In the genomic region with DNA sequence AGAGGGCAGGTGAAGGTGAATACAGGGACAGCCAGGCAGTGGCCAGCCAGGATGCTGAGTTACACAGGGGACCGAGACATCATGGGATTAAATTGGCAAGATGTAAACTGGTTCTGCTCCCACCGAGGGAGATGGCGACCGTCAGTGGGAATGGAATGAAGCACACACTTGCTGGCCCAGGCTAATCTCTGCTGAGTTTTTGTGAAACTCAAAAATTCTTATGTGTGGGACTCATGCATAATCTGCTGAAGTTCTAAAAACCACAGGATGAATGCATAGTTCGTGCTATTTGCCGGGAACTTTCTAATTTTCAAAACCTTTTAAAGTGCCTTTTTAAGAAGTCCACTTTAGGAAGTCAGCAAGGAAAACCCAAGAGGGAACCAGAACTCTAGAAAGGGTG, we compare ENCODE assay signal across 25 cellular contexts.
DNase-seq lines count a peak whose midpoint lies in the region; ATAC-seq, FAIRE-seq and TF ChIP-seq lines count a peak whose summit lies in the region.
"Had no signal": no experiment of that assay in that cellular context is flagged by ENCODE, and none has a peak within 500 bp of the region (broad histone marks: within the 10 kb centered on the region; RNA-seq: fewer than 3 reads in every experiment).

No MANE protein-coding gene starts in this region.

- H2BK15ac ChIP-seq in H9 (ENCODE audit: low read depth, low read length), result no peak overlapping the region

- no peak overlapping the region for H2AK5ac ChIP-seq in H9 (ENCODE audit: insufficient read length, low read length)

- H4K91ac ChIP-seq in H9 (ENCODE audit: insufficient read length, low read depth, low read length), result no peak overlapping the region

- H3K27me3 ChIP-seq in ACC112 (ENCODE audit: insufficient read depth, low read length) (no peaks in the 10 kb centered on the region), H9 (ENCODE audit: insufficient read depth, low read length) (no peaks in the 10 kb centered on the region)
- H3K27me3 ChIP-seq: BLaER1 treated with 17β-estradiol and CSF1 and Interleukin-3, amounts not matched to agents 10 nM and 100 nM had no signal

- no peak overlapping the region for H2BK120ac ChIP-seq in H9 (ENCODE audit: low read depth, low read length, poor library complexity, severe bottlenecking)

- no peaks in the 10 kb centered on the region for H3K36me3 Mint-ChIP-seq in H9 (ENCODE audit: insufficient read depth in 1 of 3, low read depth in 3 of 3)
- H3K36me3 Mint-ChIP-seq in activated naive CD4-positive, alpha-beta T cell treated with anti-CD3 and anti-CD28 coated beads, Interleukin-2, amount 50 U/mL, for 72 hours, result no peaks in the 10 kb centered on the region

- no peak overlapping the region for H2BK12ac ChIP-seq in H9 (ENCODE audit: insufficient read length, low read depth, low read length)

- H3K9me3 ChIP-seq in H9 (ENCODE audit: control insufficient read depth, low read depth, low read length), result no peaks in the 10 kb centered on the region
- H3K9me3 ChIP-seq: BLaER1 treated with 17β-estradiol and CSF1 and Interleukin-3, amounts not matched to agents 10 nM and 100 nM had no signal

- DNase-seq in H9 (no peak), astrocyte of the hippocampus (ENCODE audit: low read depth, low spot score) (peak; percentile 84), fibroblast of villous mesenchyme (ENCODE audit: low read depth) (peak; percentile 49), GF-D8 (lab: John Stamatoyannopoulos, UW) (no peak), HTR-8/SVneo (ENCODE audit: insufficient read length, low spot score) (no peak)
- DNase-seq in activated naive CD4-positive, alpha-beta T cell treated with anti-CD3 and anti-CD28 coated beads, Interleukin-2, amount 50 U/mL, for 72 hours (ENCODE audit: low spot score in 2 of 2), result no peak
- DNase-seq in activated effector memory CD4-positive, alpha-beta T cell treated with Interleukin-2 at 50 U/mL for 16 hours, result no peak
- DNase-seq: activated CD4-positive, alpha-beta T cell treated with anti-CD3 and anti-CD28 coated beads for 36 hours; activated T-cell treated with anti-CD3 and anti-CD28 coated beads, Interleukin-2, amount 50 U/mL, for 72 hours; DND-41; kidney; NCI-H1436 treated with DMSO at 0.1 percent for 48 hours; NCI-H524 treated with DMSO at 0.1 percent for 48 hours; RPMI8226; stimulated activated CD4-positive, alpha-beta T cell treated with anti-CD3 and anti-CD28 coated beads, Interleukin-2, amount 100 ng/mL, for 24 hours; stimulated activated naive CD4-positive, alpha-beta T cell treated with Interleukin-2 at 50 U/mL for 16 hours had no signal

- no peak overlapping the region for H3K4me2 ChIP-seq in H9 (ENCODE audit: insufficient read depth, insufficient read length, low read length)
- H3K4me2 ChIP-seq: BLaER1 treated with 17β-estradiol and CSF1 and Interleukin-3, amounts not matched to agents 10 nM and 100 nM had no signal

- no peak for TF ChIP-seq CTCF in H9 (conservative IDR thresholded peaks at IDR 0.05)
- no peak for TF ChIP-seq CTCF in fibroblast of villous mesenchyme (IDR thresholded peaks at IDR 0.05; ENCODE audit: insufficient read depth, low read depth, low read length)

- no peak overlapping the region for H3K9ac ChIP-seq in H9 (ENCODE audit: extremely low read depth, insufficient read length, low read length)
- H3K9ac ChIP-seq: BLaER1 treated with 17β-estradiol and CSF1 and Interleukin-3, amounts not matched to agents 10 nM and 100 nM had no signal

- no peak overlapping the region for H4K8ac ChIP-seq in H9 (replicated peaks; ENCODE audit: insufficient read length, low read depth, low read length)

- no peaks in the 10 kb centered on the region for H3K23me2 ChIP-seq in H9 (ENCODE audit: insufficient read length, low read depth, low read length, poor library complexity, severe bottlenecking)

- peaks cover 0 to 3% of the 10 kb centered on the region in 2 experiments; a peak in 2 of 5 replicates for H3K9me3 Mint-ChIP-seq in H9
- H3K9me3 Mint-ChIP-seq in activated naive CD4-positive, alpha-beta T cell treated with anti-CD3 and anti-CD28 coated beads, Interleukin-2, amount 50 U/mL, for 72 hours, result peaks cover 0 to 3% of the 10 kb centered on the region in 2 donors
- H3K9me3 Mint-ChIP-seq: activated T-cell treated with anti-CD3 and anti-CD28 coated beads, Interleukin-2, amount 50 U/mL, for 72 hours; T-helper 1 cell treated with Interleukin-12 subunit alpha and Interleukin-12 subunit beta and Interleukin-4 antibody, amounts not matched to agents 30 μg/mL and 1 μg/mL, for 36 hours had no signal

- H2AFZ ChIP-seq in ACC112 (ENCODE audit: low read length, unreplicated experiment) (peak overlapping the region; percentile 5), H9 (ENCODE audit: low read length) (no peak overlapping the region)

- no peak overlapping the region for H3K56ac ChIP-seq in H9 (ENCODE audit: insufficient read length, low read depth, low read length)

- H3K4me1 ChIP-seq in ACC112 (ENCODE audit: control insufficient read depth, insufficient read depth, low read length, unreplicated experiment) (peaks cover 10% of the 10 kb centered on the region), H9 (ENCODE audit: insufficient read depth, low read length) (no peaks in the 10 kb centered on the region)

- no CpG with 5 or more reads among the region's 6 CpGs for WGBS in H9 (ENCODE audit: extremely low coverage, insufficient read length, low lambda C conversion rate)

- H2BK5ac ChIP-seq in H9 (ENCODE audit: insufficient read length, low read length), result no peak overlapping the region

- no peaks in the 10 kb centered on the region for H3K79me2 ChIP-seq in ACC112 (ENCODE audit: control insufficient read depth, insufficient read depth, low read length, unreplicated experiment)
- no peaks in the 10 kb centered on the region for H3K79me2 ChIP-seq in H9 (ENCODE audit: insufficient read depth, low read length)

- H3K4ac ChIP-seq in H9 (ENCODE audit: low read depth, low read length), result no peak overlapping the region

- H3K18ac ChIP-seq in H9 (ENCODE audit: insufficient read length, low read depth, low read length), result no peak overlapping the region

- no peaks in the 10 kb centered on the region for H4K20me1 ChIP-seq in H9 (ENCODE audit: control insufficient read depth, insufficient read depth, insufficient read length)
- H4K20me1 ChIP-seq: BLaER1 treated with 17β-estradiol and CSF1 and Interleukin-3, amounts not matched to agents 10 nM and 100 nM had no signal

- H2BK20ac ChIP-seq in H9 (ENCODE audit: low read depth, low read length, poor library complexity, severe bottlenecking), result no peak overlapping the region

- no peak overlapping the region for H3K14ac ChIP-seq in H9 (ENCODE audit: insufficient read depth, low read length)

- no peak overlapping the region for H3K23ac ChIP-seq in H9 (ENCODE audit: insufficient read length, low read depth, low read length)

- H3K27me3 Mint-ChIP-seq in H9 (ENCODE audit: low read depth), result peaks cover 2% of the 10 kb centered on the region; the same call in 1 of the 2 replicates

- H3K4me3 Mint-ChIP-seq in H9, result no peak overlapping the region
- H3K4me3 Mint-ChIP-seq: activated CD4-positive, alpha-beta T cell treated with anti-CD3 and anti-CD28 coated beads for 36 hours; activated T-cell treated with anti-CD3 and anti-CD28 coated beads, Interleukin-2, amount 50 U/mL, for 72 hours; T-helper 1 cell treated with Interleukin-12 subunit alpha and Interleukin-12 subunit beta and Interleukin-4 antibody, amounts not matched to agents 30 μg/mL and 1 μg/mL, for 36 hours had no signal

- no peak for ATAC-seq in activated naive CD4-positive, alpha-beta T cell treated with anti-CD3 and anti-CD28 coated beads, Interleukin-2, amount 50 U/mL, for 72 hours
- ATAC-seq: activated CD4-positive, alpha-beta T cell treated with anti-CD3 and anti-CD28 coated beads for 36 hours; activated T-cell treated with anti-CD3 and anti-CD28 coated beads, Interleukin-2, amount 50 U/mL, for 72 hours had no signal

- no peak overlapping the region for H3T11ph ChIP-seq in H9 (ENCODE audit: low read length)

- no peaks in the 10 kb centered on the region for H3K79me1 ChIP-seq in H9 (ENCODE audit: insufficient read depth, low read depth, low read length, poor library complexity, severe bottlenecking)

- peaks cover 3 to 10% of the 10 kb centered on the region in 2 experiments for H3K4me1 Mint-ChIP-seq in H9
- H3K4me1 Mint-ChIP-seq: activated CD4-positive, alpha-beta T cell treated with anti-CD3 and anti-CD28 coated beads for 36 hours had no signal

- no peak overlapping the region for H3K27ac Mint-ChIP-seq in H9
- H3K27ac Mint-ChIP-seq in activated naive CD4-positive, alpha-beta T cell treated with anti-CD3 and anti-CD28 coated beads, Interleukin-2, amount 50 U/mL, for 72 hours, result no peak overlapping the region
- H3K27ac Mint-ChIP-seq: activated CD4-positive, alpha-beta T cell treated with anti-CD3 and anti-CD28 coated beads for 36 hours; activated T-cell treated with anti-CD3 and anti-CD28 coated beads, Interleukin-2, amount 50 U/mL, for 72 hours; T-helper 1 cell treated with Interleukin-12 subunit alpha and Interleukin-12 subunit beta and Interleukin-4 antibody, amounts not matched to agents 30 μg/mL and 1 μg/mL, for 36 hours had no signal

- H3K27ac ChIP-seq in ACC112 (ENCODE audit: low read depth, low read length) (no peak overlapping the region), H9 (ENCODE audit: insufficient read length, low read depth, low read length) (peak overlapping the region; percentile 26)
- H3K27ac ChIP-seq: 22Rv1; BLaER1 treated with 17β-estradiol and CSF1 and Interleukin-3, amounts not matched to agents 10 nM and 100 nM; epithelial cell of prostate; skin epidermis had no signal

- H3K4me3 ChIP-seq in ACC112 (ENCODE audit: low read depth, low read length) (0 out of 2 replicates have a peak overlapping the region, but pooled peaks have one; percentile 2), fibroblast of villous mesenchyme (ENCODE audit: low read depth, low read length) (no peak overlapping the region)
- H3K4me3 ChIP-seq: BLaER1 treated with 17β-estradiol and CSF1 and Interleukin-3, amounts not matched to agents 10 nM and 100 nM; lung; skin epidermis had no signal

- no peak for FAIRE-seq in HTR-8/SVneo (lab: Jason Lieb, UNC)
- FAIRE-seq: bronchial epithelial cell, H54, kidney had no signal

- no peak overlapping the region for H4K5ac ChIP-seq in H9 (ENCODE audit: insufficient read length, low read depth, low read length)

- no peaks in the 10 kb centered on the region for H3K36me3 ChIP-seq in ACC112 (ENCODE audit: insufficient read depth, low read length)
- H3K36me3 ChIP-seq: BLaER1 treated with 17β-estradiol and CSF1 and Interleukin-3, amounts not matched to agents 10 nM and 100 nM had no signal

Comparison
In these comparisons a context has a peak if more than half of its experiments do, and no peak if none do; other contexts are left out.
1. DNase-seq: peak in astrocyte of the hippocampus (single experiment) and fibroblast of villous mesenchyme (single experiment); none in H9 (single experiment), GF-D8 (single experiment), HTR-8/SVneo (single experiment), activated naive CD4-positive, alpha-beta T cell treated with anti-CD3 and anti-CD28 coated beads, Interleukin-2, amount 50 U/mL, for 72 hours (0 of 2) and activated effector memory CD4-positive, alpha-beta T cell treated with Interleukin-2 at 50 U/mL for 16 hours (single experiment).